10 cellular contexts compared by ENCODE assay signal in the genomic region with DNA sequence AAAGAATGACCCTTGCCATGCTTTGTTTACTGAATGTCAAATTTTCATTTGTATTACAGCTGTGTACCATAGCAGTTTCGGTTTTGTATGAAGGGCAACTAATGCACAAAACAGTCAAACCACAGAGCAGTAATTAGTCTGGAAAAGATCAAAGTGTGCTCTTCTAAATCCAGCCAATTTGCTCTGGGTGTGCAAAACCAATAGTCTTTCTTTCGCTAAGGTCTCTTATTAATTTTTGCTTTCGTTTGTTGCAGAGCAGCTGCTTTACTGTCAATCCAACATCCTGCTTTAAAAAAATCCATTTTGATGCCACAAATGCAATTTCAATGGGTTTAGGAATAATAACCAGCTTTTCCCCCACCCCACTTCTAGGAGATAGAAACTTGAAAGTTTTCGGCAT.
DNase-seq lines count a peak whose midpoint lies in the region; ATAC-seq, FAIRE-seq and TF ChIP-seq lines count a peak whose summit lies in the region.
"Had no signal": no experiment of that assay in that cellular context is flagged by ENCODE, and none has a peak within 500 bp of the region (broad histone marks: within the 10 kb centered on the region; RNA-seq: fewer than 3 reads in every experiment).

No MANE protein-coding gene starts in this region.

- POLR2A ChIA-PET in activated CD4-positive, alpha-beta memory T cell treated with anti-CD3 and anti-CD28 coated beads, Interleukin-2, amount 10 ng/mL, durations not matched to agents 7 days and 5 days (lab: Charles Lee) = interaction anchor here (0.7 kb wide), 1 partner anchor 13 kb away, joined by 3 read pairs; no protein-coding TSS in a partner anchor
- POLR2A ChIA-PET in activated CD4-positive, alpha-beta memory T cell treated with anti-CD3 and anti-CD28 coated beads for 36 hours (lab: Charles Lee) = no interaction called here

- WGBS in small intestine, 3 donors = 4 to 14% (median 11%) methylated on average over 4 of the region's 4 CpGs

- CTCF ChIA-PET in activated CD4-positive, alpha-beta memory T cell treated with anti-CD3 and anti-CD28 coated beads, Interleukin-2, amount 10 ng/mL, durations not matched to agents 7 days and 5 days (lab: Charles Lee) = no interaction called here
- CTCF ChIA-PET in activated CD4-positive, alpha-beta memory T cell treated with anti-CD3 and anti-CD28 coated beads for 36 hours (lab: Charles Lee) = interaction anchor here (0.6 to 1.4 kb wide), 3 partner anchors 77 to 216 kb away, joined by 3 to 4 read pairs (median 3); no protein-coding TSS in a partner anchor

- no peaks in the 10 kb centered on the region for H4K20me1 ChIP-seq in OCI-LY3 (ENCODE audit: insufficient read depth, low read length)

- H3K4me1 Mint-ChIP-seq in activated CD4-positive, alpha-beta memory T cell treated with anti-CD3 and anti-CD28 coated beads, Interleukin-2, amount 10 ng/mL, durations not matched to agents 7 days and 5 days = peaks cover 9% of the 10 kb centered on the region
- peaks cover 3% of the 10 kb centered on the region for H3K4me1 Mint-ChIP-seq in activated CD4-positive, alpha-beta memory T cell treated with anti-CD3 and anti-CD28 coated beads for 36 hours (ENCODE audit: low read depth)
- H3K4me1 Mint-ChIP-seq: B cell had no signal

- H3K9me3 ChIP-seq in OCI-LY3 (ENCODE audit: insufficient read depth, low read length) (no peaks in the 10 kb centered on the region), small intestine (ENCODE audit: control insufficient read depth, low read depth) (no peaks in the 10 kb centered on the region), BE2C (no peaks in the 10 kb centered on the region)
- H3K9me3 ChIP-seq: neutrophil had no signal

- no peak overlapping the region for H3K27ac ChIP-seq in OCI-LY3 (ENCODE audit: low read length)
- H3K27ac ChIP-seq in small intestine (ENCODE audit: low read depth in 1 of 2, low read length in 1 of 2) = no peak overlapping the region
- H3K27ac ChIP-seq: neutrophil had no signal

- H3K4me1 ChIP-seq in OCI-LY3 (ENCODE audit: low read length) = no peaks in the 10 kb centered on the region
- no peaks in the 10 kb centered on the region for H3K4me1 ChIP-seq in small intestine (ENCODE audit: control insufficient read depth in 2 of 2, insufficient read depth in 1 of 2, low read depth in 1 of 2, low read length in 1 of 2)
- no peaks in the 10 kb centered on the region for H3K4me1 ChIP-seq in BE2C

- peak overlapping the region; percentile 22 for H3K4me3 Mint-ChIP-seq in activated CD4-positive, alpha-beta memory T cell treated with anti-CD3 and anti-CD28 coated beads, Interleukin-2, amount 10 ng/mL, durations not matched to agents 7 days and 5 days
- no peak overlapping the region for H3K4me3 Mint-ChIP-seq in activated CD4-positive, alpha-beta memory T cell treated with anti-CD3 and anti-CD28 coated beads for 36 hours
- H3K4me3 Mint-ChIP-seq: B cell had no signal

- TF ChIP-seq CTCF in OCI-LY3 (IDR thresholded peaks at IDR 0.05; ENCODE audit: low read depth, low read length) = no peak
- no peak for TF ChIP-seq CTCF in BE2C (IDR thresholded peaks at IDR 0.05; ENCODE audit: low read depth, low read length)

- peak; percentile 66 for ATAC-seq in HG02610 (IDR thresholded peaks at IDR 0.05; ENCODE audit: unreplicated experiment)

- H3K9ac ChIP-seq in OCI-LY3 (ENCODE audit: low read length) = no peak overlapping the region

- H3K36me3 ChIP-seq in OCI-LY3 (replicated peaks; ENCODE audit: low read depth, low read length) = no peaks in the 10 kb centered on the region
- no peaks in the 10 kb centered on the region for H3K36me3 ChIP-seq in small intestine (ENCODE audit: control insufficient read depth in 2 of 2, insufficient read depth in 2 of 2, low read length in 2 of 2)
- H3K36me3 ChIP-seq in BE2C = no peaks in the 10 kb centered on the region
- H3K36me3 ChIP-seq: neutrophil had no signal

- peaks cover 4% of the 10 kb centered on the region for H3K27me3 Mint-ChIP-seq in activated CD4-positive, alpha-beta memory T cell treated with anti-CD3 and anti-CD28 coated beads, Interleukin-2, amount 10 ng/mL, durations not matched to agents 7 days and 5 days
- H3K27me3 Mint-ChIP-seq in activated CD4-positive, alpha-beta memory T cell treated with anti-CD3 and anti-CD28 coated beads for 36 hours = no peaks in the 10 kb centered on the region

- FAIRE-seq in small intestine (lab: Jason Lieb, UNC) = no peak

- H3K36me3 Mint-ChIP-seq in activated CD4-positive, alpha-beta memory T cell treated with anti-CD3 and anti-CD28 coated beads, Interleukin-2, amount 10 ng/mL, durations not matched to agents 7 days and 5 days (ENCODE audit: low read depth) = no peaks in the 10 kb centered on the region
- no peaks in the 10 kb centered on the region for H3K36me3 Mint-ChIP-seq in activated CD4-positive, alpha-beta memory T cell treated with anti-CD3 and anti-CD28 coated beads for 36 hours

- intact Hi-C loops in activated CD4-positive, alpha-beta memory T cell treated with anti-CD3 and anti-CD28 coated beads for 36 hours (cut with micrococcal nuclease) = no loop called here

- peak overlapping the region; percentile 42 for H3K4me2 ChIP-seq in OCI-LY3 (ENCODE audit: low read length)

- peak overlapping the region; percentile 8; the same call in 1 of the 2 replicates for H3K4me3 ChIP-seq in OCI-LY3 (ENCODE audit: low read length)
- H3K4me3 ChIP-seq in small intestine (ENCODE audit: low read depth in 1 of 2, low read length in 2 of 2) = no peak overlapping the region
- H3K4me3 ChIP-seq in BE2C (ENCODE audit: low read depth, low read length) = no peak overlapping the region

- no peak overlapping the region for H3K27ac Mint-ChIP-seq in activated CD4-positive, alpha-beta memory T cell treated with anti-CD3 and anti-CD28 coated beads, Interleukin-2, amount 10 ng/mL, durations not matched to agents 7 days and 5 days
- no peak overlapping the region for H3K27ac Mint-ChIP-seq in activated CD4-positive, alpha-beta memory T cell treated with anti-CD3 and anti-CD28 coated beads for 36 hours
- H3K27ac Mint-ChIP-seq: B cell had no signal

- H2AFZ ChIP-seq in OCI-LY3 (ENCODE audit: low read depth, low read length) = no peak overlapping the region

- H3K27me3 ChIP-seq in OCI-LY3 (ENCODE audit: low read depth, low read length) = peaks cover 23% of the 10 kb centered on the region
- H3K27me3 ChIP-seq in small intestine (ENCODE audit: control insufficient read depth in 2 of 2, insufficient read depth in 2 of 2, low read length in 2 of 2) = no peaks in the 10 kb centered on the region
- H3K27me3 ChIP-seq in BE2C = peaks cover 18% of the 10 kb centered on the region

- no peaks in the 10 kb centered on the region for H3K79me2 ChIP-seq in OCI-LY3 (ENCODE audit: low read length)

- H3K9me3 Mint-ChIP-seq in activated CD4-positive, alpha-beta memory T cell treated with anti-CD3 and anti-CD28 coated beads, Interleukin-2, amount 10 ng/mL, durations not matched to agents 7 days and 5 days = no peaks in the 10 kb centered on the region
- no peaks in the 10 kb centered on the region for H3K9me3 Mint-ChIP-seq in activated CD4-positive, alpha-beta memory T cell treated with anti-CD3 and anti-CD28 coated beads for 36 hours

- no peak for DNase-seq in activated CD4-positive, alpha-beta memory T cell treated with anti-CD3 and anti-CD28 coated beads, Interleukin-2, amount 10 ng/mL, durations not matched to agents 7 days and 5 days
- no peak for DNase-seq in activated CD4-positive, alpha-beta memory T cell treated with anti-CD3 and anti-CD28 coated beads for 36 hours
- DNase-seq in small intestine = peak; percentile 31
- DNase-seq in amniotic stem cell (lab: John Stamatoyannopoulos, UW) = no peak
- no peak for DNase-seq in BE2C
- DNase-seq in NCI-H1048 (lab: John Stamatoyannopoulos, UW) = no peak
